In genomic region chr13:105048685-105049084, GRCh38 we compare ENCODE assay signal across 12 cellular contexts.
DNase-seq lines count a peak whose midpoint lies in the region; ATAC-seq, FAIRE-seq and TF ChIP-seq lines count a peak whose summit lies in the region.
"Had no signal": no experiment of that assay in that cellular context is flagged by ENCODE, and none has a peak within 500 bp of the region (broad histone marks: within the 10 kb centered on the region; RNA-seq: fewer than 3 reads in every experiment).

No MANE protein-coding gene starts in this region.

- no peaks in the 10 kb centered on the region for H3K27me3 Mint-ChIP-seq in CD8-positive, alpha-beta T cell (ENCODE audit: low read depth)

- H3K27ac ChIP-seq in DND-41 (ENCODE audit: low read length) (peak overlapping the region; percentile 69), upper lobe of right lung (no peak overlapping the region)
- H3K27ac ChIP-seq in CD8-positive, alpha-beta T cell (ENCODE audit: low read depth, low read length) = no peak overlapping the region

- peaks cover under 1% of the 10 kb centered on the region for H3K9me3 Mint-ChIP-seq in CD8-positive, alpha-beta T cell

- H3K9ac ChIP-seq in DND-41 (ENCODE audit: low read depth, low read length) = peak overlapping the region; percentile 33; the same call in 1 of the 2 replicates

- H3K27ac Mint-ChIP-seq in CD8-positive, alpha-beta T cell = no peak overlapping the region
- H3K27ac Mint-ChIP-seq: memory B cell had no signal

- intact Hi-C loops in CD8-positive, alpha-beta T cell (cut with DNase I, micrococcal nuclease) = no loop called here
- intact Hi-C loops in upper lobe of right lung (cut with DNase I) = no loop called here

- DNase-seq in DND-41 (peak; percentile 45), NOMO-1 treated with dmso at 0.1 percent for 144 hours (lab: John Stamatoyannopoulos, UW; ENCODE audit: unreplicated experiment) (no peak), HTR-8/SVneo (ENCODE audit: insufficient read length, low spot score) (no peak), upper lobe of right lung (no peak)
- DNase-seq in CD8-positive, alpha-beta T cell = no peak
- DNase-seq: GOT3, KG1, NCI-H774 had no signal

- H3K27me3 ChIP-seq in DND-41 (ENCODE audit: insufficient read depth, low read length, poor library complexity) (no peaks in the 10 kb centered on the region), upper lobe of right lung (no peaks in the 10 kb centered on the region)
- no peaks in the 10 kb centered on the region for H3K27me3 ChIP-seq in CD8-positive, alpha-beta T cell (ENCODE audit: insufficient read depth, low read length)

- no peaks in the 10 kb centered on the region for H3K4me1 Mint-ChIP-seq in CD8-positive, alpha-beta T cell (ENCODE audit: low read depth)
- H3K4me1 Mint-ChIP-seq: memory B cell had no signal

- H3K9me3 ChIP-seq in DND-41 (ENCODE audit: insufficient read depth, low read length, severe bottlenecking) (peaks cover 4% of the 10 kb centered on the region), upper lobe of right lung (no peaks in the 10 kb centered on the region)
- no peaks in the 10 kb centered on the region for H3K9me3 ChIP-seq in CD8-positive, alpha-beta T cell (ENCODE audit: low read length)

- CTCF ChIA-PET in CD8-positive, alpha-beta T cell (lab: Charles Lee) = no interaction called here

- H3K4me3 ChIP-seq in DND-41 (ENCODE audit: low read depth in 1 of 2, low read length in 2 of 2) (no peak overlapping the region), upper lobe of right lung (no peak overlapping the region)
- no peak overlapping the region for H3K4me3 ChIP-seq in CD8-positive, alpha-beta T cell (ENCODE audit: low read depth, low read length)

- no peaks in the 10 kb centered on the region for H3K36me3 Mint-ChIP-seq in CD8-positive, alpha-beta T cell
- H3K36me3 Mint-ChIP-seq: memory B cell had no signal

- H3K36me3 ChIP-seq in DND-41 (ENCODE audit: insufficient read depth, low read length) (no peaks in the 10 kb centered on the region), upper lobe of right lung (no peaks in the 10 kb centered on the region)
- H3K36me3 ChIP-seq in CD8-positive, alpha-beta T cell (ENCODE audit: insufficient read depth, low read length) = no peaks in the 10 kb centered on the region

- H3K4me2 ChIP-seq in DND-41 (ENCODE audit: insufficient read depth, low read length) = peak overlapping the region; percentile 34; the same call in 1 of the 2 replicates

- H4K20me1 ChIP-seq in DND-41 (ENCODE audit: insufficient read depth, low read length) = no peaks in the 10 kb centered on the region

- POLR2A ChIA-PET in CD8-positive, alpha-beta T cell (lab: Charles Lee) = no interaction called here

- ATAC-seq in DND-41 (ENCODE audit: insufficient read depth, low read depth) (peak; percentile 90), GM19328 (IDR thresholded peaks at IDR 0.05; ENCODE audit: unreplicated experiment) (peak; percentile 87), HG02759 (IDR thresholded peaks at IDR 0.05; ENCODE audit: unreplicated experiment) (peak; percentile 69), HG03520 (IDR thresholded peaks at IDR 0.05; ENCODE audit: unreplicated experiment) (peak; percentile 92), upper lobe of right lung (no peak)
- no peak for ATAC-seq in CD8-positive, alpha-beta T cell

- FAIRE-seq in HTR-8/SVneo (lab: Jason Lieb, UNC) = no peak

- peak overlapping the region; percentile 56 for H2AFZ ChIP-seq in DND-41 (ENCODE audit: low read depth, low read length)

- no peak for TF ChIP-seq CTCF in DND-41 (IDR thresholded peaks at IDR 0.05; ENCODE audit: borderline replicate concordance, extremely low read depth, low read length, poor library complexity, severe bottlenecking)
- TF ChIP-seq CTCF in CD8-positive, alpha-beta T cell (IDR thresholded peaks at IDR 0.05) = no peak
- no peak for TF ChIP-seq CTCF in upper lobe of right lung (IDR thresholded peaks at IDR 0.05)

- no peaks in the 10 kb centered on the region for H3K79me2 ChIP-seq in DND-41 (ENCODE audit: insufficient read depth, low read length)

- no peak overlapping the region for H3K4me3 Mint-ChIP-seq in CD8-positive, alpha-beta T cell
- H3K4me3 Mint-ChIP-seq: memory B cell had no signal

- H3K4me1 ChIP-seq in DND-41 (ENCODE audit: insufficient read depth, low read length) = peaks cover 30% of the 10 kb centered on the region
- no peaks in the 10 kb centered on the region for H3K4me1 ChIP-seq in CD8-positive, alpha-beta T cell (ENCODE audit: insufficient read depth, low read length)
- H3K4me1 ChIP-seq in upper lobe of right lung = no peaks in the 10 kb centered on the region

Comparison
In these comparisons a context has a peak if more than half of its experiments do, and no peak if none do; other contexts are left out.
1. ATAC-seq: peak in DND-41 (single experiment), GM19328 (single experiment), HG02759 (single experiment) and HG03520 (single experiment); none in CD8-positive, alpha-beta T cell (single experiment) and upper lobe of right lung (single experiment).